Comparison of ENCODE assay signal across 15 cellular contexts in the genomic region with DNA sequence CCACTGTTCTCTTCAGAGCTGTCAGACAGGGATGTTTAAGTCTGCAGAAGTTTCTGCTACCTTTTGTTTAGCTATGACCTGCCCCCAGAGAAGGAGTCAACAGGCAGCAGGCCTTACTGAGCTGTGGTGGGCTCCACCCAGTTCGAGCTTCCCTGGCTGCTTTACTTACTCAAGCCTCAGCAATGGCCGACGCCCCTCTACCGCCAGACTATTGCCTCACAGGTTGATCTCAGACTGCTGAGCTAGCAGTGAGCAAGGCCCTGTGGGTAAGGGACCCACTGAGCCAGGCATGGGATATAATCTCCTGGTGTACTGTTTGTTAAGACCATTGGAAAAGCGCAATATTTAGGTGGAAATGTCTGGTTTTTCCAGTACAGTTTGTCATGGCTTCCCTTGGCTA.
DNase-seq lines count a peak whose midpoint lies in the region; ATAC-seq and TF ChIP-seq lines count a peak whose summit lies in the region.
"Had no signal": no experiment of that assay in that cellular context is flagged by ENCODE, and none has a peak within 500 bp of the region (broad histone marks: within the 10 kb centered on the region; RNA-seq: fewer than 3 reads in every experiment).

No MANE protein-coding gene starts in this region.

- H3K4me3 ChIP-seq in epithelial cell of esophagus (ENCODE audit: low read length), result no peak overlapping the region
- H3K4me3 ChIP-seq in fibroblast of pulmonary artery (replicated peaks; ENCODE audit: low read depth, low read length), result no peak overlapping the region
- H3K4me3 ChIP-seq: BLaER1, GM23338 had no signal

- no peak for ATAC-seq in Right ventricle myocardium inferior
- ATAC-seq in left cardiac atrium, result no peak
- ATAC-seq in GM21423 (IDR thresholded peaks at IDR 0.05; ENCODE audit: unreplicated experiment), result no peak
- ATAC-seq: GM23338 had no signal

- DNase-seq in Right ventricle myocardium inferior (ENCODE audit: missing footprints) (peak; percentile 51), left cardiac atrium (no peak), epithelial cell of esophagus (ENCODE audit: low read depth) (peak; percentile 32), fibroblast of pulmonary artery (ENCODE audit: low read depth) (peak; percentile 4), middle frontal gyrus (ENCODE audit: extremely low spot score, low spot score) (no peak), NCI-H1092 treated with DMSO at 0.1 percent for 48 hours (lab: John Stamatoyannopoulos, UW) (no peak)
- DNase-seq: 8988T; CD4-positive, alpha-beta memory T cell; DMS153; DMS79; GDM1; HCEC 1CT had no signal

- TF ChIP-seq CTCF in epithelial cell of esophagus (IDR thresholded peaks at IDR 0.05; ENCODE audit: insufficient read depth, low read depth, low read length, missing control alignments), result no peak
- no peak for TF ChIP-seq CTCF in fibroblast of pulmonary artery (IDR thresholded peaks at IDR 0.05; ENCODE audit: low read length, missing control alignments)

- intact Hi-C loops in Right ventricle myocardium inferior (cut with DNase I), result no loop called here
- intact Hi-C loops in left cardiac atrium (cut with DNase I), result no loop called here

Comparison
In these comparisons a context has a peak if more than half of its experiments do, and no peak if none do; other contexts are left out.
1. DNase-seq: peak in Right ventricle myocardium inferior (single experiment), epithelial cell of esophagus (single experiment) and fibroblast of pulmonary artery (single experiment); none in left cardiac atrium (single experiment), middle frontal gyrus (single experiment) and NCI-H1092 treated with DMSO at 0.1 percent for 48 hours (single experiment).